Comparison of ENCODE assay signal across 2 cellular contexts in genomic region chr21:37528150-37528937, GRCh38.
TF ChIP-seq lines count a peak whose summit lies in the region.

No MANE protein-coding gene starts in this region.

TF ChIP-seq in H1, 55 proteins besides CTCF, POLR2A, EP300 and RAD21 (continued from another document):
- no peak for TF ChIP-seq ATF2 (IDR thresholded peaks at IDR 0.05; ENCODE audit: low read length)
- no peak for TF ChIP-seq RBBP5 (IDR thresholded peaks at IDR 0.05; ENCODE audit: borderline replicate concordance, low read depth, low read length)
- no peak for TF ChIP-seq MAX (IDR thresholded peaks at IDR 0.05)
- TF ChIP-seq SIRT6 (IDR thresholded peaks at IDR 0.05; ENCODE audit: low read length): no peak
- no peak for TF ChIP-seq JUND (IDR thresholded peaks at IDR 0.05; ENCODE audit: low read length)
- no peak for TF ChIP-seq SRF (IDR thresholded peaks at IDR 0.05; ENCODE audit: low read depth, low read length)

TF ChIP-seq in SK-N-SH treated with all-trans-retinoic acid at 6 μM for 48 hours, 23 proteins besides CTCF, POLR2A, EP300 and RAD21 (continued from another document):
- TF ChIP-seq PATZ1 (CRISPR knock-in tag; IDR thresholded peaks at IDR 0.05; ENCODE audit: borderline replicate concordance): no peak
- no peak for TF ChIP-seq ISL1 (CRISPR knock-in tag; IDR thresholded peaks at IDR 0.05)
- no peak for TF ChIP-seq CSRNP3 (CRISPR knock-in tag; IDR thresholded peaks at IDR 0.05)
- no peak for TF ChIP-seq TCF4 (CRISPR knock-in tag; IDR thresholded peaks at IDR 0.05; ENCODE audit: borderline replicate concordance)
- TF ChIP-seq SNAI2 (CRISPR knock-in tag; IDR thresholded peaks at IDR 0.05): no peak
- no peak for TF ChIP-seq ZFP30 (CRISPR knock-in tag; IDR thresholded peaks at IDR 0.05)
- no peak for TF ChIP-seq POU6F1 (CRISPR knock-in tag; IDR thresholded peaks at IDR 0.05; ENCODE audit: borderline replicate concordance, low read depth)
- no peak for TF ChIP-seq ZC3H10 (CRISPR knock-in tag; IDR thresholded peaks at IDR 0.05)
- TF ChIP-seq BACH2 (CRISPR knock-in tag; IDR thresholded peaks at IDR 0.05; ENCODE audit: borderline replicate concordance): no peak
- TF ChIP-seq CSDC2 (CRISPR knock-in tag; IDR thresholded peaks at IDR 0.05): no peak
TF ChIP-seq in SK-N-SH treated with all-trans-retinoic acid at 6 μM for 48 hours: peak in this region for 0.
